1 cellular context compared by ENCODE assay signal in the genomic region with DNA sequence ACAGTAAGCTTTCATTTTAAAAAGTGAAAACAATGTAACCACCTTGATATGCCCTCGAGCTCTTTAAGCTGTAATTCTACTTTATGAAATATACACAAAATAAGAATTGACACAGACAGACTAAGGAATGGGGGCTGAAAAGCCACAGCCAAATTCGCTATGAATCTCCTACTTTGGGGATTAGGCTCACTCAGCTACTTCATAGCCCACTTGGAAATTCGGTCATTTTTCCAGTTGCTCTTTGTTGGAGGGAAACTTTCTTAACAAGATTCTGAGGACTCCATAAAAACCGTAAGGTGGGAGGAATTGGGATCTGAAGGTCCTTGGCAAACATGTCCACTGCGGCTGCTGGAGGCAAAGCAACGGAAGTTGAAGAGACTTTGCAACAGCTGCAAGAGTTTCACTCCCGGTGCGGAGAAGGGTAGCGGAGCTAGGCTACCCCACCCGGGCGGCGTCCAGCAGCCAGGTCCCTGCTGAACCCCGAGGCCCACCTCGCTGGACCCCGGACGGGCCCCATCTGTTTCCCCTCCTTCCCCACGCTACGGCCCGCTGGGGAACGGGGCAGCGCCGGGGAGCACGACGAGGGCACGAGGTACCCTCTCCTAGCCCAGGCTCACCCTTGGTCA.
A peak's percentile ranks its signal among the peaks of the same experiment; 100 is the strongest.
TF ChIP-seq lines count a peak whose summit lies in the region.

No MANE protein-coding gene starts in this region.

TF ChIP-seq in K562, 482 proteins besides CTCF, POLR2A, EP300 and RAD21 (continued from another document):
- peak; percentile 79; the same call in 1 of the 2 replicates for TF ChIP-seq MGA (IDR thresholded peaks at IDR 0.05)
- no peak for TF ChIP-seq GATA2 (CRISPR knock-in tag; IDR thresholded peaks at IDR 0.05)
- no peak for TF ChIP-seq HMGN3 (IDR thresholded peaks at IDR 0.05; ENCODE audit: borderline replicate concordance, extremely low read depth, insufficient read length, low read depth, low read length)
- TF ChIP-seq U2AF1 (optimal IDR thresholded peaks at IDR 0.05; ENCODE audit: low read depth, low read length), result no peak
- TF ChIP-seq, protein P1, sequence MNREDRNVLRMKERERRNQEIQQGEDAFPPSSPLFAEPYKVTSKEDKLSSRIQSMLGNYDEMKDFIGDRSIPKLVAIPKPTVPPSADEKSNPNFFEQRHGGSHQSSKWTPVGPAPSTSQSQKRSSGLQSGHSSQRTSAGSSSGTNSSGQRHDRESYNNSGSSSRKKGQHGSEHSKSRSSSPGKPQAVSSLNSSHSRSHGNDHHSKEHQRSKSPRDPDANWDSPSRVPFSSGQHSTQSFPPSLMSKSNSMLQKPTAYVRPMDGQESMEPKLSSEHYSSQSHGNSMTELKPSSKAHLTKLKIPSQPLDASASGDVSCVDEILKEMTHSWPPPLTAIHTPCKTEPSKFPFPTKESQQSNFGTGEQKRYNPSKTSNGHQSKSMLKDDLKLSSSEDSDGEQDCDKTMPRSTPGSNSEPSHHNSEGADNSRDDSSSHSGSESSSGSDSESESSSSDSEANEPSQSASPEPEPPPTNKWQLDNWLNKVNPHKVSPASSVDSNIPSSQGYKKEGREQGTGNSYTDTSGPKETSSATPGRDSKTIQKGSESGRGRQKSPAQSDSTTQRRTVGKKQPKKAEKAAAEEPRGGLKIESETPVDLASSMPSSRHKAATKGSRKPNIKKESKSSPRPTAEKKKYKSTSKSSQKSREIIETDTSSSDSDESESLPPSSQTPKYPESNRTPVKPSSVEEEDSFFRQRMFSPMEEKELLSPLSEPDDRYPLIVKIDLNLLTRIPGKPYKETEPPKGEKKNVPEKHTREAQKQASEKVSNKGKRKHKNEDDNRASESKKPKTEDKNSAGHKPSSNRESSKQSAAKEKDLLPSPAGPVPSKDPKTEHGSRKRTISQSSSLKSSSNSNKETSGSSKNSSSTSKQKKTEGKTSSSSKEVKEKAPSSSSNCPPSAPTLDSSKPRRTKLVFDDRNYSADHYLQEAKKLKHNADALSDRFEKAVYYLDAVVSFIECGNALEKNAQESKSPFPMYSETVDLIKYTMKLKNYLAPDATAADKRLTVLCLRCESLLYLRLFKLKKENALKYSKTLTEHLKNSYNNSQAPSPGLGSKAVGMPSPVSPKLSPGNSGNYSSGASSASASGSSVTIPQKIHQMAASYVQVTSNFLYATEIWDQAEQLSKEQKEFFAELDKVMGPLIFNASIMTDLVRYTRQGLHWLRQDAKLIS (CRISPR knock-in tag; IDR thresholded peaks at IDR 0.05), result peak; percentile 30; the same call in 1 of the 2 replicates
- no peak for TF ChIP-seq ZNF217 (CRISPR knock-in tag; IDR thresholded peaks at IDR 0.05)
- no peak for TF ChIP-seq CBFA2T2 (conservative IDR thresholded peaks at IDR 0.05)
- no peak for TF ChIP-seq ZKSCAN1 (IDR thresholded peaks at IDR 0.05; ENCODE audit: low read depth, low read length)
